Comparison of ENCODE assay signal across 27 cellular contexts in the genomic region with DNA sequence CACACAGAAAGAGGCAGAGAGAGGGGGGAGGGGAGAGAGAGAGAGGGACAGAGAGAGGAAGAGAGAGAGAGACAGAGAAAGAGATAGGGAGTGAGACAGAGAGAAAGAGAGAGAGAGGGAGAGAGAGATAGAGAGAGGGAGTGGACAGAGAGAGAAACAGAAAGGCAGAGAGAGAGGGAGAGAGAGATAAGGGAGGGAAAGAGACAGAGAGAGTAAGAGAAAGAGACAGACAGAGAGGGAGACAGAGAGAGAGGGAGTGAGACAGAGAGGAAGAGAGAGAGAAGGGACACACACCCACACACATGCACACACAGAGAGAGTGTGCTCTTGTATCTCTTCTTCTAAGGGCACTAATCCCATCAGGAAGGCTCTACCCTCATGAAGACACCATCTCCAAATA.
"Had no signal": no experiment of that assay in that cellular context is flagged by ENCODE, and none has a peak within 500 bp of the region (broad histone marks: within the 10 kb centered on the region; RNA-seq: fewer than 3 reads in every experiment).

No MANE protein-coding gene starts in this region.

- H3K4me3 ChIP-seq: coronary artery, esophagus muscularis mucosa had no signal

- DNase-seq: activated CD4-positive, alpha-beta memory T cell treated with anti-CD3 and anti-CD28 coated beads for 36 hours; activated CD4-positive, alpha-beta T cell treated with anti-CD3 and anti-CD28 coated beads for 36 hours; activated CD4-positive, alpha-beta T cell treated with anti-CD3 and anti-CD28 coated beads, Interleukin-2, amount 10 ng/mL, durations not matched to agents 24 days and 14 days; activated CD4-positive, CD25-positive, alpha-beta regulatory T cell; activated CD4-positive, CD25-positive, alpha-beta regulatory T cell treated with anti-CD3 and anti-CD28 coated beads, Interleukin-2, amount 50 U/mL, for 72 hours; activated CD8-positive, alpha-beta memory T cell treated with anti-CD3 and anti-CD28 coated beads, Interleukin-2, amount 50 U/mL, for 4 hours; activated CD8-positive, alpha-beta T cell treated with anti-CD3 and anti-CD28 coated beads, Interleukin-2, amount 10 ng/mL, durations not matched to agents 7 days and 5 days; activated gamma-delta T cell; activated naive CD4-positive, alpha-beta T cell; activated naive CD4-positive, alpha-beta T cell treated with anti-CD3 and anti-CD28 coated beads, Interleukin-2, amount 10 ng/mL, durations not matched to agents 7 days and 5 days; activated T-cell treated with anti-CD3 and anti-CD28 coated beads, Interleukin-2, amount 50 U/mL, for 24 hours; activated T-cell treated with anti-CD3 and anti-CD28 coated beads, Interleukin-2, amount 50 U/mL, for 72 hours; amniotic stem cell; anterior cingulate cortex; brain microvascular endothelial cell; dermis blood vessel endothelial cell; effector CD4-positive, alpha-beta T cell; effector memory CD8-positive, alpha-beta T cell; erythroblast; foreskin fibroblast; T-helper 2 cell had no signal

- FAIRE-seq: astrocyte, bronchial epithelial cell, frontal cortex had no signal

- H3K36me3 ChIP-seq: brain microvascular endothelial cell, esophagus muscularis mucosa had no signal

- ATAC-seq: activated CD4-positive, alpha-beta T cell treated with anti-CD3 and anti-CD28 coated beads for 36 hours; activated CD8-positive, alpha-beta memory T cell treated with anti-CD3 and anti-CD28 coated beads, Interleukin-2, amount 10 ng/mL, durations not matched to agents 7 days and 5 days; activated CD8-positive, alpha-beta T cell treated with anti-CD3 and anti-CD28 coated beads, Interleukin-2, amount 10 ng/mL, durations not matched to agents 7 days and 5 days; activated T-cell treated with anti-CD3 and anti-CD28 coated beads, Interleukin-2, amount 50 U/mL, for 72 hours; effector memory CD8-positive, alpha-beta T cell had no signal

- H3K9me3 ChIP-seq: esophagus muscularis mucosa had no signal

- H3K27ac ChIP-seq: brain microvascular endothelial cell, coronary artery, esophagus muscularis mucosa had no signal

- H3K27me3 ChIP-seq: brain microvascular endothelial cell had no signal
